In the genomic region with DNA sequence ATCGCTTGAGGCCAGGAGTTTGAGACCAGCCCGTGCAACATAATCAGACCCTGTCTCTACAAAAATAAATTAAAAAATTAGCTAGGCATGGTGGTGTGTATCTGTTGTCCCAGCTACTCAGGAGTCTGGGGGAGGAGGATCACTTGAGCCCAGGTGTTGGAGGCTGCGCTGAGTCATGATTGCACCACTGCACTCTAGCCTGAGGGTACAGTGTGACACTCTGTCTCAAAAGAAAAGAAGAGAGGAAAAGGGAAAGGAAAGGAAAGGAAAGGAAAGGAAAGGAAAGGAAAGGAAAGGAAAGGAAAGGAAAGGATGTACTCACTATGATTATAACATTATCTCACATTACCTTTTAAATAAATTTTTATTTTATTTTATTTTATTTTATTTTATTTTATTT, we compare ENCODE assay signal across 25 cellular contexts.
"Had no signal": no experiment of that assay in that cellular context is flagged by ENCODE, and none has a peak within 500 bp of the region (broad histone marks: within the 10 kb centered on the region; RNA-seq: fewer than 3 reads in every experiment).

No MANE protein-coding gene starts in this region.

- H3K27me3 ChIP-seq: gastrocnemius medialis, neutrophil, ovary, spleen, tibial artery, uterus had no signal

- DNase-seq: activated B cell treated with CpG ODN at 0.5 μM for 24 hours; activated CD4-positive, alpha-beta T cell treated with anti-CD3 and anti-CD28 coated beads for 36 hours; activated CD4-positive, alpha-beta T cell treated with anti-CD3 and anti-CD28 coated beads, Interleukin-2, amount 50 U/mL, for 4 hours; activated effector memory CD4-positive, alpha-beta T cell treated with Interleukin-2 at 50 U/mL for 16 hours; activated naive CD4-positive, alpha-beta T cell treated with anti-CD3 and anti-CD28 coated beads, Interleukin-2, amount 10 ng/mL, durations not matched to agents 7 days and 5 days; activated T-cell treated with anti-CD3 and anti-CD28 coated beads, Interleukin-2, amount 50 U/mL, for 48 hours; aorta; central memory CD4-positive, alpha-beta T cell; effector memory CD4-positive, alpha-beta T cell; gastrocnemius medialis; hypothalamus; left ventricle myocardium superior; ovary; spleen; stimulated activated CD4-positive, alpha-beta T cell treated with anti-CD3 and anti-CD28 coated beads, Interleukin-4, amount 100 ng/mL, for 24 hours; stimulated activated naive CD8-positive, alpha-beta T cell treated with anti-CD3 and anti-CD28 coated beads, Interleukin-15, Interleukin-2, amounts not matched to agents 100 U/mL and 50 U/mL, for 24 hours; T1000; tibial artery; uterus had no signal

- ATAC-seq: activated CD4-positive, alpha-beta T cell treated with anti-CD3 and anti-CD28 coated beads for 36 hours; esophagus mucosa; gastrocnemius medialis; left ventricle myocardium superior; natural killer cell treated with Interleukin-12 subunit alpha and Interleukin-12 subunit beta and Interleukin-15 and Interleukin-18, amount 100 ng/mL, for 72 hours; stimulated activated naive CD8-positive, alpha-beta T cell treated with anti-CD3 and anti-CD28 coated beads, Interleukin-15, Interleukin-2, amounts not matched to agents 100 U/mL and 50 U/mL, for 24 hours had no signal

- H3K9me3 ChIP-seq: gastrocnemius medialis, neutrophil, ovary, prostate gland, spleen, tibial artery, uterus had no signal

- H3K27ac ChIP-seq: gastrocnemius medialis, neutrophil, ovary, prostate gland, spleen, tibial artery, uterus had no signal

- H3K4me1 ChIP-seq: gastrocnemius medialis, prostate gland, spleen, tibial artery, uterus had no signal

- H3K4me3 ChIP-seq: gastrocnemius medialis, ovary, prostate gland, spleen, tibial artery, uterus had no signal

- H3K36me3 ChIP-seq: gastrocnemius medialis, neutrophil, ovary, prostate gland, spleen, tibial artery, uterus had no signal

- FAIRE-seq: colon, islet of Langerhans had no signal
